Comparison of ENCODE assay signal across 18 cellular contexts in genomic region chr11:121615506-121615905, GRCh38.
DNase-seq lines count a peak whose midpoint lies in the region; TF ChIP-seq lines count a peak whose summit lies in the region.
"Had no signal": no experiment of that assay in that cellular context is flagged by ENCODE, and none has a peak within 500 bp of the region (broad histone marks: within the 10 kb centered on the region; RNA-seq: fewer than 3 reads in every experiment).

No MANE protein-coding gene starts in this region.

- H3K4me1 Mint-ChIP-seq in HFFc6 (ENCODE audit: low read depth): peaks cover 39% of the 10 kb centered on the region
- H3K4me1 Mint-ChIP-seq: neural progenitor cell had no signal

- H3K27me3 Mint-ChIP-seq in HFFc6 (ENCODE audit: insufficient read depth): peaks cover 11% of the 10 kb centered on the region; the same call in 1 of the 2 replicates
- H3K27me3 Mint-ChIP-seq: stimulated activated naive CD8-positive, alpha-beta T cell treated with anti-CD3 and anti-CD28 coated beads, Interleukin-15, Interleukin-2, amounts not matched to agents 100 ng/mL and 50 ng/mL, for 24 hours had no signal

- no peak for TF ChIP-seq CTCF in HFFc6 (IDR thresholded peaks at IDR 0.05)

- in situ Hi-C loops in ACHN (cut with HindIII; ENCODE audit: low pct_ligation_motif_present, low pct_unique_long_range_greater_than_20kb, low sequenced_read_pairs): no loop called here

- peak; percentile 4 for DNase-seq in ACHN
- peak; percentile 45 for DNase-seq in HFFc6
- DNase-seq in amniotic epithelial cell (ENCODE audit: low read depth): peak; percentile 47
- peak; percentile 50 for DNase-seq in fibroblast of peridontal ligament (ENCODE audit: extremely low read depth)
- DNase-seq in cerebellar nuclear complex (lab: John Stamatoyannopoulos, UW): no peak
- no peak for DNase-seq in HT-29 (ENCODE audit: low spot score)
- no peak for DNase-seq in NCI-H82 treated with DMSO at 0.1 percent for 48 hours (lab: John Stamatoyannopoulos, UW; ENCODE audit: unreplicated experiment)
- DNase-seq in foreskin melanocyte: no peak
- DNase-seq: effector CD4-positive, alpha-beta T cell; left cardiac atrium; MV-4-11; NCI-H2029 treated with DMSO at 0.1 percent for 48 hours; NCI-H524; retina; T1000; upper lobe of left lung had no signal

- no peaks in the 10 kb centered on the region for H3K9me3 Mint-ChIP-seq in HFFc6
- H3K9me3 Mint-ChIP-seq: neural progenitor cell; stimulated activated naive CD8-positive, alpha-beta T cell treated with anti-CD3 and anti-CD28 coated beads, Interleukin-15, Interleukin-2, amounts not matched to agents 100 ng/mL and 50 ng/mL, for 24 hours had no signal

- no peaks in the 10 kb centered on the region; the same call in 1 of the 2 replicates for H3K36me3 Mint-ChIP-seq in HFFc6 (ENCODE audit: low read depth)

- H3K27ac Mint-ChIP-seq in HFFc6: no peak overlapping the region
- H3K27ac Mint-ChIP-seq: neural progenitor cell; stimulated activated naive CD8-positive, alpha-beta T cell treated with anti-CD3 and anti-CD28 coated beads, Interleukin-15, Interleukin-2, amounts not matched to agents 100 ng/mL and 50 ng/mL, for 24 hours had no signal

- no peak overlapping the region for H3K4me3 Mint-ChIP-seq in HFFc6
- H3K4me3 Mint-ChIP-seq: neural progenitor cell; stimulated activated naive CD8-positive, alpha-beta T cell treated with anti-CD3 and anti-CD28 coated beads, Interleukin-15, Interleukin-2, amounts not matched to agents 100 ng/mL and 50 ng/mL, for 24 hours had no signal

Comparison
In these comparisons a context has a peak if more than half of its experiments do, and no peak if none do; other contexts are left out.
1. DNase-seq: peak in ACHN (single experiment), HFFc6 (single experiment), amniotic epithelial cell (single experiment) and fibroblast of peridontal ligament (single experiment); none in cerebellar nuclear complex (0 of 2), HT-29 (single experiment), NCI-H82 treated with DMSO at 0.1 percent for 48 hours (single experiment) and foreskin melanocyte (single experiment).